In the genomic region with DNA sequence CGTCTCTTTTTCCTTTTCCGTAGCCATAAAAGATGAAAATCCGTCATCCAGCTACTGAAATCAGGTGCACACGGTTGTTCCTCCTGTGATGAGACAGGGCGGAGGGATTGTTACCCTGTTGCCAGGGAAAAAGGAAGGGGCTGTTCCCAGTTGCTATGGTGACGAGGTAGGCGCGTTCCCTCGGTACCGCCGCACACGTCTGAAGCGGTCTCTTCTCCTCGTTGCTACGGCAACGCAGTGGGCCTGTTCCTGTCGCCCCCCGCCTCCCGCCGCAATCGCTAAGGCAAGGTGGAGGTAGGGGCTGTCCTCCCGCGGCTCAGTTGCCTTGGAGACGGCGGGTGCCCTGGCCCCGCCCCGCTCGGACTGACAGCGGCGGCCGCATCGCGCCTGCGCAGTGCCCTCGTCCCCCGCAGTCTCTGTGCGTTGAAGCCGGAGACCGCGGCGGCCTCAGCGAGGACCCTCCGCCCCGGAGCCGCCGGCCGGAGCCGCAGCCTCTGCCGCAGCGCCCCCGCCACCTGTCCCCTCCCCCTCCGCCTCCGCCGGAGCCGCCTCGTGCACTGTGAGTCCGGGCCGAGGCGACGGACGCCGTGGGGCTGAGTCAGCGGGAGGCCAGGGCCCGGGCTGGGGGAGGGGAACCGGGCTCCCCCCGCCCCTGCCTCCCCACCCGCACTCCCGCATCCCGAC, we compare ENCODE assay signal across 9 cellular contexts.
DNase-seq lines count a peak whose midpoint lies in the region; ATAC-seq and TF ChIP-seq lines count a peak whose summit lies in the region.
"Had no signal": no experiment of that assay in that cellular context is flagged by ENCODE, and none has a peak within 500 bp of the region (broad histone marks: within the 10 kb centered on the region; RNA-seq: fewer than 3 reads in every experiment).

A gene (plus strand): TSS at position 394 of the 684 bp plus-strand sequence. CDS start 51,582 bp downstream, outside the sequence.

- H3K27ac ChIP-seq in coronary artery (peak within 1 kb of the TSS; percentile 71 to 86), layer of hippocampus (ENCODE audit: low read depth, low read length) (peak within 1 kb of the TSS; percentile 72)
- H3K27ac ChIP-seq: 22Rv1 had no signal

- DNase-seq in SIG-M5 treated with dmso at 0.1 percent for 504 hours (lab: John Stamatoyannopoulos, UW; ENCODE audit: unreplicated experiment) (peak; percentile 82), SIG-M5 (lab: John Stamatoyannopoulos, UW) (no peak), NCI-H524 (lab: John Stamatoyannopoulos, UW) (peak; percentile 98 to 99), coronary artery (ENCODE audit: low spot score) (peak; percentile 84)
- peak; percentile 83 for DNase-seq in activated CD4-positive, alpha-beta T cell treated with anti-CD3 and anti-CD28 coated beads, Interleukin-2, amount 50 U/mL, for 1 hour
- peak; percentile 57 to 67 (median 64) for DNase-seq in stimulated activated CD4-positive, alpha-beta T cell treated with anti-CD3 and anti-CD28 coated beads, Interleukin-1b, Interleukin-23, amount 100 ng/mL, for 24 hours (ENCODE audit: low read depth in 4 of 4, low spot score in 1 of 4)

- ATAC-seq in HG03354 (IDR thresholded peaks at IDR 0.05; ENCODE audit: poor library complexity, severe bottlenecking, unreplicated experiment): peak; percentile 83

- no peak for TF ChIP-seq CTCF in coronary artery (IDR thresholded peaks at IDR 0.05)

- H3K27me3 ChIP-seq in layer of hippocampus (ENCODE audit: control insufficient read depth, insufficient read depth, low read length): no peaks in the 10 kb centered on the region

- peak within 1 kb of the TSS; percentile 91 for H3K4me3 ChIP-seq in coronary artery
